In genomic region chr6:154613137-154613676, GRCh38 we compare ENCODE assay signal across 1 cellular context.
TF ChIP-seq lines count a peak whose summit lies in the region.

No MANE protein-coding gene starts in this region.

TF ChIP-seq in K562, 482 proteins besides CTCF, POLR2A, EP300 and RAD21 (continued from another document and continues in another):
- no peak for TF ChIP-seq CUX1 (CRISPR knock-in tag; IDR thresholded peaks at IDR 0.05)
- TF ChIP-seq, protein P1, sequence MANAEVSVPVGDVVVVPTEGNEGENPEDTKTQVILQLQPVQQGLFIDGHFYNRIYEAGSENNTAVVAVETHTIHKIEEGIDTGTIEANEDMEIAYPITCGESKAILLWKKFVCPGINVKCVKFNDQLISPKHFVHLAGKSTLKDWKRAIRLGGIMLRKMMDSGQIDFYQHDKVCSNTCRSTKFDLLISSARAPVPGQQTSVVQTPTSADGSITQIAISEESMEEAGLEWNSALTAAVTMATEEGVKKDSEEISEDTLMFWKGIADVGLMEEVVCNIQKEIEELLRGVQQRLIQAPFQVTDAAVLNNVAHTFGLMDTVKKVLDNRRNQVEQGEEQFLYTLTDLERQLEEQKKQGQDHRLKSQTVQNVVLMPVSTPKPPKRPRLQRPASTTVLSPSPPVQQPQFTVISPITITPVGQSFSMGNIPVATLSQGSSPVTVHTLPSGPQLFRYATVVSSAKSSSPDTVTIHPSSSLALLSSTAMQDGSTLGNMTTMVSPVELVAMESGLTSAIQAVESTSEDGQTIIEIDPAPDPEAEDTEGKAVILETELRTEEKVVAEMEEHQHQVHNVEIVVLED (CRISPR knock-in tag; IDR thresholded peaks at IDR 0.05), result no peak
- no peak for TF ChIP-seq EGR1 (conservative IDR thresholded peaks at IDR 0.05)
- TF ChIP-seq NR4A1 (CRISPR knock-in tag; IDR thresholded peaks at IDR 0.05), result no peak
- TF ChIP-seq NR4A1 (tag; IDR thresholded peaks at IDR 0.05), result no peak
- no peak for TF ChIP-seq HDAC8 (tag; IDR thresholded peaks at IDR 0.05)
- TF ChIP-seq, protein P2, sequence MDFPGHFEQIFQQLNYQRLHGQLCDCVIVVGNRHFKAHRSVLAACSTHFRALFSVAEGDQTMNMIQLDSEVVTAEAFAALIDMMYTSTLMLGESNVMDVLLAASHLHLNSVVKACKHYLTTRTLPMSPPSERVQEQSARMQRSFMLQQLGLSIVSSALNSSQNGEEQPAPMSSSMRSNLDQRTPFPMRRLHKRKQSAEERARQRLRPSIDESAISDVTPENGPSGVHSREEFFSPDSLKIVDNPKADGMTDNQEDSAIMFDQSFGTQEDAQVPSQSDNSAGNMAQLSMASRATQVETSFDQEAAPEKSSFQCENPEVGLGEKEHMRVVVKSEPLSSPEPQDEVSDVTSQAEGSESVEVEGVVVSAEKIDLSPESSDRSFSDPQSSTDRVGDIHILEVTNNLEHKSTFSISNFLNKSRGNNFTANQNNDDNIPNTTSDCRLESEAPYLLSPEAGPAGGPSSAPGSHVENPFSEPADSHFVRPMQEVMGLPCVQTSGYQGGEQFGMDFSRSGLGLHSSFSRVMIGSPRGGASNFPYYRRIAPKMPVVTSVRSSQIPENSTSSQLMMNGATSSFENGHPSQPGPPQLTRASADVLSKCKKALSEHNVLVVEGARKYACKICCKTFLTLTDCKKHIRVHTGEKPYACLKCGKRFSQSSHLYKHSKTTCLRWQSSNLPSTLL (IDR thresholded peaks at IDR 0.05), result no peak
- TF ChIP-seq KAT7 (CRISPR knock-in tag; IDR thresholded peaks at IDR 0.05; ENCODE audit: borderline replicate concordance), result no peak
- no peak for TF ChIP-seq SRSF3 (IDR thresholded peaks at IDR 0.05; ENCODE audit: insufficient read depth, low read length)
- TF ChIP-seq ZC3H8 (IDR thresholded peaks at IDR 0.05), result no peak
- no peak for TF ChIP-seq MCM3 (IDR thresholded peaks at IDR 0.05)
- TF ChIP-seq, protein P3, sequence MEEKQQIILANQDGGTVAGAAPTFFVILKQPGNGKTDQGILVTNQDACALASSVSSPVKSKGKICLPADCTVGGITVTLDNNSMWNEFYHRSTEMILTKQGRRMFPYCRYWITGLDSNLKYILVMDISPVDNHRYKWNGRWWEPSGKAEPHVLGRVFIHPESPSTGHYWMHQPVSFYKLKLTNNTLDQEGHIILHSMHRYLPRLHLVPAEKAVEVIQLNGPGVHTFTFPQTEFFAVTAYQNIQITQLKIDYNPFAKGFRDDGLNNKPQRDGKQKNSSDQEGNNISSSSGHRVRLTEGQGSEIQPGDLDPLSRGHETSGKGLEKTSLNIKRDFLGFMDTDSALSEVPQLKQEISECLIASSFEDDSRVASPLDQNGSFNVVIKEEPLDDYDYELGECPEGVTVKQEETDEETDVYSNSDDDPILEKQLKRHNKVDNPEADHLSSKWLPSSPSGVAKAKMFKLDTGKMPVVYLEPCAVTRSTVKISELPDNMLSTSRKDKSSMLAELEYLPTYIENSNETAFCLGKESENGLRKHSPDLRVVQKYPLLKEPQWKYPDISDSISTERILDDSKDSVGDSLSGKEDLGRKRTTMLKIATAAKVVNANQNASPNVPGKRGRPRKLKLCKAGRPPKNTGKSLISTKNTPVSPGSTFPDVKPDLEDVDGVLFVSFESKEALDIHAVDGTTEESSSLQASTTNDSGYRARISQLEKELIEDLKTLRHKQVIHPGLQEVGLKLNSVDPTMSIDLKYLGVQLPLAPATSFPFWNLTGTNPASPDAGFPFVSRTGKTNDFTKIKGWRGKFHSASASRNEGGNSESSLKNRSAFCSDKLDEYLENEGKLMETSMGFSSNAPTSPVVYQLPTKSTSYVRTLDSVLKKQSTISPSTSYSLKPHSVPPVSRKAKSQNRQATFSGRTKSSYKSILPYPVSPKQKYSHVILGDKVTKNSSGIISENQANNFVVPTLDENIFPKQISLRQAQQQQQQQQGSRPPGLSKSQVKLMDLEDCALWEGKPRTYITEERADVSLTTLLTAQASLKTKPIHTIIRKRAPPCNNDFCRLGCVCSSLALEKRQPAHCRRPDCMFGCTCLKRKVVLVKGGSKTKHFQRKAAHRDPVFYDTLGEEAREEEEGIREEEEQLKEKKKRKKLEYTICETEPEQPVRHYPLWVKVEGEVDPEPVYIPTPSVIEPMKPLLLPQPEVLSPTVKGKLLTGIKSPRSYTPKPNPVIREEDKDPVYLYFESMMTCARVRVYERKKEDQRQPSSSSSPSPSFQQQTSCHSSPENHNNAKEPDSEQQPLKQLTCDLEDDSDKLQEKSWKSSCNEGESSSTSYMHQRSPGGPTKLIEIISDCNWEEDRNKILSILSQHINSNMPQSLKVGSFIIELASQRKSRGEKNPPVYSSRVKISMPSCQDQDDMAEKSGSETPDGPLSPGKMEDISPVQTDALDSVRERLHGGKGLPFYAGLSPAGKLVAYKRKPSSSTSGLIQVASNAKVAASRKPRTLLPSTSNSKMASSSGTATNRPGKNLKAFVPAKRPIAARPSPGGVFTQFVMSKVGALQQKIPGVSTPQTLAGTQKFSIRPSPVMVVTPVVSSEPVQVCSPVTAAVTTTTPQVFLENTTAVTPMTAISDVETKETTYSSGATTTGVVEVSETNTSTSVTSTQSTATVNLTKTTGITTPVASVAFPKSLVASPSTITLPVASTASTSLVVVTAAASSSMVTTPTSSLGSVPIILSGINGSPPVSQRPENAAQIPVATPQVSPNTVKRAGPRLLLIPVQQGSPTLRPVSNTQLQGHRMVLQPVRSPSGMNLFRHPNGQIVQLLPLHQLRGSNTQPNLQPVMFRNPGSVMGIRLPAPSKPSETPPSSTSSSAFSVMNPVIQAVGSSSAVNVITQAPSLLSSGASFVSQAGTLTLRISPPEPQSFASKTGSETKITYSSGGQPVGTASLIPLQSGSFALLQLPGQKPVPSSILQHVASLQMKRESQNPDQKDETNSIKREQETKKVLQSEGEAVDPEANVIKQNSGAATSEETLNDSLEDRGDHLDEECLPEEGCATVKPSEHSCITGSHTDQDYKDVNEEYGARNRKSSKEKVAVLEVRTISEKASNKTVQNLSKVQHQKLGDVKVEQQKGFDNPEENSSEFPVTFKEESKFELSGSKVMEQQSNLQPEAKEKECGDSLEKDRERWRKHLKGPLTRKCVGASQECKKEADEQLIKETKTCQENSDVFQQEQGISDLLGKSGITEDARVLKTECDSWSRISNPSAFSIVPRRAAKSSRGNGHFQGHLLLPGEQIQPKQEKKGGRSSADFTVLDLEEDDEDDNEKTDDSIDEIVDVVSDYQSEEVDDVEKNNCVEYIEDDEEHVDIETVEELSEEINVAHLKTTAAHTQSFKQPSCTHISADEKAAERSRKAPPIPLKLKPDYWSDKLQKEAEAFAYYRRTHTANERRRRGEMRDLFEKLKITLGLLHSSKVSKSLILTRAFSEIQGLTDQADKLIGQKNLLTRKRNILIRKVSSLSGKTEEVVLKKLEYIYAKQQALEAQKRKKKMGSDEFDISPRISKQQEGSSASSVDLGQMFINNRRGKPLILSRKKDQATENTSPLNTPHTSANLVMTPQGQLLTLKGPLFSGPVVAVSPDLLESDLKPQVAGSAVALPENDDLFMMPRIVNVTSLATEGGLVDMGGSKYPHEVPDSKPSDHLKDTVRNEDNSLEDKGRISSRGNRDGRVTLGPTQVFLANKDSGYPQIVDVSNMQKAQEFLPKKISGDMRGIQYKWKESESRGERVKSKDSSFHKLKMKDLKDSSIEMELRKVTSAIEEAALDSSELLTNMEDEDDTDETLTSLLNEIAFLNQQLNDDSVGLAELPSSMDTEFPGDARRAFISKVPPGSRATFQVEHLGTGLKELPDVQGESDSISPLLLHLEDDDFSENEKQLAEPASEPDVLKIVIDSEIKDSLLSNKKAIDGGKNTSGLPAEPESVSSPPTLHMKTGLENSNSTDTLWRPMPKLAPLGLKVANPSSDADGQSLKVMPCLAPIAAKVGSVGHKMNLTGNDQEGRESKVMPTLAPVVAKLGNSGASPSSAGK (IDR thresholded peaks at IDR 0.05), result peak; percentile 84
- no peak for TF ChIP-seq HMG20B (CRISPR knock-in tag; IDR thresholded peaks at IDR 0.05)
- TF ChIP-seq SPI1 (IDR thresholded peaks at IDR 0.05; ENCODE audit: borderline replicate concordance, low read depth, low read length), result 0 out of 2 replicates have a peak, but pooled peaks have one; percentile 14
- TF ChIP-seq ZMIZ1 (IDR thresholded peaks at IDR 0.05; ENCODE audit: low read depth in 2 of 2, low read length in 2 of 2), result no peak
- no peak for TF ChIP-seq FOXP1 (CRISPR knock-in tag; IDR thresholded peaks at IDR 0.05)
- TF ChIP-seq RBM22 (IDR thresholded peaks at IDR 0.05; ENCODE audit: low read depth, low read length, poor library complexity, severe bottlenecking), result no peak
- TF ChIP-seq, protein P4, sequence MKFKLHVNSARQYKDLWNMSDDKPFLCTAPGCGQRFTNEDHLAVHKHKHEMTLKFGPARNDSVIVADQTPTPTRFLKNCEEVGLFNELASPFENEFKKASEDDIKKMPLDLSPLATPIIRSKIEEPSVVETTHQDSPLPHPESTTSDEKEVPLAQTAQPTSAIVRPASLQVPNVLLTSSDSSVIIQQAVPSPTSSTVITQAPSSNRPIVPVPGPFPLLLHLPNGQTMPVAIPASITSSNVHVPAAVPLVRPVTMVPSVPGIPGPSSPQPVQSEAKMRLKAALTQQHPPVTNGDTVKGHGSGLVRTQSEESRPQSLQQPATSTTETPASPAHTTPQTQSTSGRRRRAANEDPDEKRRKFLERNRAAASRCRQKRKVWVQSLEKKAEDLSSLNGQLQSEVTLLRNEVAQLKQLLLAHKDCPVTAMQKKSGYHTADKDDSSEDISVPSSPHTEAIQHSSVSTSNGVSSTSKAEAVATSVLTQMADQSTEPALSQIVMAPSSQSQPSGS (CRISPR knock-in tag; IDR thresholded peaks at IDR 0.05), result peak; percentile 67; the same call in 1 of the 2 replicates
- no peak for TF ChIP-seq TAF7 (tag; IDR thresholded peaks at IDR 0.05)
- no peak for TF ChIP-seq CC2D1A (IDR thresholded peaks at IDR 0.05)
- no peak for TF ChIP-seq KLF16 (IDR thresholded peaks at IDR 0.05)
- TF ChIP-seq JUND (IDR thresholded peaks at IDR 0.05; ENCODE audit: borderline replicate concordance, low read depth, low read length), result peak; percentile 84
- peak; percentile 90 for TF ChIP-seq JUND (tag; IDR thresholded peaks at IDR 0.05; ENCODE audit: borderline replicate concordance, low read depth, low read length)
- TF ChIP-seq CBX5 (IDR thresholded peaks at IDR 0.05; ENCODE audit: borderline replicate concordance, low read depth), result no peak; the same call in 1 of the 2 replicates
- TF ChIP-seq LCOR (CRISPR knock-in tag; IDR thresholded peaks at IDR 0.05), result peak; percentile 63; the same call in 1 of the 2 replicates
- no peak for TF ChIP-seq DDX20 (tag; IDR thresholded peaks at IDR 0.05; ENCODE audit: low read depth)
- TF ChIP-seq POLR2AphosphoS5 (IDR thresholded peaks at IDR 0.05; ENCODE audit: control insufficient read depth, insufficient read depth, low read depth, low read length), result no peak
